In the genomic region with DNA sequence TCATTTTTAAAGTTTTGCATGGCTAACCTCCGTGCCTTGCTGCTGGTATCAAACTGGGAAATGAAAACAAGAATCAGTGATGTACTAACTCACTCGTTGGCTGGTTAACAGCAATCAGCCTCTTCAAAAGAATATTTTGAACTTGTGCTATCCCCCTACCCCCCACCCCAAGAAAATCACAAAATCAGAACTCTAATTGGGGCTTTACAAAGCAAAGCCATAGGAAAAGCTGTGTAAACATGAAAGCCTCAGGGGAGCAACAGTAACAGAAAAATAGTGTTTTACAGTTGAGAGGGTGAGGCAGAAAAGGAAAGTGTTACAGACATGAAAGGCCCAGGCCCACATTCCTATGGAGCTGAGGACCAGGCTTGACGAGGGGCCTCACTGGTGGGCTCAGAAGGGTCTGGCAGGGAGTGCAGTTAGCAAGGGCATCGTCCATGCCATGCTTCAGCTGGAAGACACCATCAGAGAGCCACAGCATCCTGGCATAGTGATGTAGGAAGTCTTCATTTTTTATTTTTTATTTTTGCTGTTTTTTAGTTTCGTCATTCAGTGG, we compare ENCODE assay signal across 14 cellular contexts.
A peak's percentile ranks its signal among the peaks of the same experiment; 100 is the strongest.
DNase-seq lines count a peak whose midpoint lies in the region; ATAC-seq and TF ChIP-seq lines count a peak whose summit lies in the region.
"Had no signal": no experiment of that assay in that cellular context is flagged by ENCODE, and none has a peak within 500 bp of the region (broad histone marks: within the 10 kb centered on the region; RNA-seq: fewer than 3 reads in every experiment).

No MANE protein-coding gene starts in this region.

- peaks cover 18% of the 10 kb centered on the region for H3K4me1 ChIP-seq in HUES48 (ENCODE audit: control insufficient read depth, insufficient read depth, low read length)
- H3K4me1 ChIP-seq: SJCRH30 had no signal

- H3K27ac Mint-ChIP-seq in neural crest cell (ENCODE audit: unreplicated experiment), result peak overlapping the region; percentile 84
- no peak overlapping the region for H3K27ac Mint-ChIP-seq in activated CD4-positive, alpha-beta T cell treated with anti-CD3 and anti-CD28 coated beads, Interleukin-2, amount 10 ng/mL, durations not matched to agents 7 days and 5 days

- peaks cover 20% of the 10 kb centered on the region for H3K4me1 Mint-ChIP-seq in neural crest cell
- no peaks in the 10 kb centered on the region for H3K4me1 Mint-ChIP-seq in activated CD4-positive, alpha-beta T cell treated with anti-CD3 and anti-CD28 coated beads, Interleukin-2, amount 10 ng/mL, durations not matched to agents 7 days and 5 days

- no peaks in the 10 kb centered on the region for H3K27me3 ChIP-seq in HUES48 (ENCODE audit: control insufficient read depth, insufficient read depth, low read length)
- H3K27me3 ChIP-seq: SJCRH30 had no signal

- TF ChIP-seq CTCF in astrocyte of the spinal cord (IDR thresholded peaks at IDR 0.05; ENCODE audit: low read depth, low read length) (no peak), neural crest cell (conservative IDR thresholded peaks at IDR 0.05) (no peak)

- no peak overlapping the region for H3K4me3 ChIP-seq in HUES48 (ENCODE audit: low read depth, low read length)
- H3K4me3 ChIP-seq in astrocyte of the spinal cord (ENCODE audit: low read depth, low read length), result no peak overlapping the region
- H3K4me3 ChIP-seq: SJCRH30 had no signal

- H3K9me3 ChIP-seq in HUES48 (ENCODE audit: control insufficient read depth, insufficient read depth, low read length), result no peaks in the 10 kb centered on the region
- H3K9me3 ChIP-seq: SJCRH30 had no signal

- no peaks in the 10 kb centered on the region for H3K27me3 Mint-ChIP-seq in neural crest cell (ENCODE audit: low read depth)
- H3K27me3 Mint-ChIP-seq in activated CD4-positive, alpha-beta T cell treated with anti-CD3 and anti-CD28 coated beads, Interleukin-2, amount 10 ng/mL, durations not matched to agents 7 days and 5 days, result no peaks in the 10 kb centered on the region

- POLR2A ChIA-PET in activated CD4-positive, alpha-beta T cell treated with anti-CD3 and anti-CD28 coated beads, Interleukin-2, amount 10 ng/mL, durations not matched to agents 7 days and 5 days (lab: Charles Lee), result no interaction called here

- CTCF ChIA-PET in activated CD4-positive, alpha-beta T cell treated with anti-CD3 and anti-CD28 coated beads, Interleukin-2, amount 10 ng/mL, durations not matched to agents 7 days and 5 days (lab: Charles Lee), result no interaction called here

- peak; percentile 37 for DNase-seq in COR-L47 (lab: John Stamatoyannopoulos, UW)
- peak; percentile 57 for DNase-seq in astrocyte of the spinal cord (ENCODE audit: low read depth, low spot score)
- DNase-seq in neural crest cell (ENCODE audit: low read depth, low spot score), result no peak
- no peak for DNase-seq in activated CD4-positive, alpha-beta T cell treated with anti-CD3 and anti-CD28 coated beads, Interleukin-2, amount 10 ng/mL, durations not matched to agents 7 days and 5 days
- DNase-seq in NOMO-1 treated with DMSO at 0.1 percent for 48 hours (lab: John Stamatoyannopoulos, UW; ENCODE audit: unreplicated experiment), result no peak
- DNase-seq: C1 segment of cervical spinal cord, IMR-90, OCI-M1, SJCRH30, SW 1271 had no signal

- in situ Hi-C loops in astrocyte of the spinal cord (cut with HindIII; ENCODE audit: low sequenced_read_pairs), result no loop called here

- peaks cover 12% of the 10 kb centered on the region for H3K36me3 ChIP-seq in HUES48 (ENCODE audit: control insufficient read depth, insufficient read depth, low read length)

- no peaks in the 10 kb centered on the region for H3K36me3 Mint-ChIP-seq in neural crest cell (ENCODE audit: low read depth)
- no peaks in the 10 kb centered on the region for H3K36me3 Mint-ChIP-seq in activated CD4-positive, alpha-beta T cell treated with anti-CD3 and anti-CD28 coated beads, Interleukin-2, amount 10 ng/mL, durations not matched to agents 7 days and 5 days (ENCODE audit: low read depth)

- ATAC-seq in GM21360 (IDR thresholded peaks at IDR 0.05; ENCODE audit: unreplicated experiment), result no peak
- ATAC-seq in HG02571 (IDR thresholded peaks at IDR 0.05; ENCODE audit: unreplicated experiment), result no peak

- no peaks in the 10 kb centered on the region for H3K9me3 Mint-ChIP-seq in neural crest cell
- H3K9me3 Mint-ChIP-seq in activated CD4-positive, alpha-beta T cell treated with anti-CD3 and anti-CD28 coated beads, Interleukin-2, amount 10 ng/mL, durations not matched to agents 7 days and 5 days, result no peaks in the 10 kb centered on the region

- H3K4me3 Mint-ChIP-seq in neural crest cell, result no peak overlapping the region
- no peak overlapping the region for H3K4me3 Mint-ChIP-seq in activated CD4-positive, alpha-beta T cell treated with anti-CD3 and anti-CD28 coated beads, Interleukin-2, amount 10 ng/mL, durations not matched to agents 7 days and 5 days

- H3K9ac ChIP-seq in HUES48 (ENCODE audit: low read depth, low read length), result no peak overlapping the region

- H3K27ac ChIP-seq in HUES48 (ENCODE audit: low read depth, low read length), result peak overlapping the region; percentile 56
- H3K27ac ChIP-seq: RWPE1, SJCRH30 had no signal

Comparison
In these comparisons a context has a peak if more than half of its experiments do, and no peak if none do; other contexts are left out.
1. DNase-seq: peak in COR-L47 (single experiment) and astrocyte of the spinal cord (single experiment); none in neural crest cell (single experiment), activated CD4-positive, alpha-beta T cell treated with anti-CD3 and anti-CD28 coated beads, Interleukin-2, amount 10 ng/mL, durations not matched to agents 7 days and 5 days (single experiment) and NOMO-1 treated with DMSO at 0.1 percent for 48 hours (single experiment).